2 cellular contexts compared by ENCODE assay signal in genomic region chr12:68977335-68977734, GRCh38.
TF ChIP-seq lines count a peak whose summit lies in the region.

No MANE protein-coding gene starts in this region.

TF ChIP-seq in SK-N-SH, 30 proteins besides CTCF, POLR2A, EP300 and RAD21 (continued from another document):
- TF ChIP-seq EZH2phosphoT487 (IDR thresholded peaks at IDR 0.05; ENCODE audit: borderline replicate concordance, low read depth), result no peak
- no peak for TF ChIP-seq MXI1 (IDR thresholded peaks at IDR 0.05; ENCODE audit: low read depth, low read length)

TF ChIP-seq in SK-N-SH treated with all-trans-retinoic acid at 6 μM for 48 hours, 23 proteins besides CTCF, POLR2A, EP300 and RAD21 (continued from another document):
- TF ChIP-seq PATZ1 (CRISPR knock-in tag; IDR thresholded peaks at IDR 0.05; ENCODE audit: borderline replicate concordance) (no peak), TOX (CRISPR knock-in tag; IDR thresholded peaks at IDR 0.05; ENCODE audit: borderline replicate concordance) (no peak), TSHZ2 (CRISPR knock-in tag; IDR thresholded peaks at IDR 0.05) (no peak), ZNF8 (CRISPR knock-in tag; IDR thresholded peaks at IDR 0.05) (no peak), CSDC2 (CRISPR knock-in tag; IDR thresholded peaks at IDR 0.05) (no peak), ESRRG (CRISPR knock-in tag; IDR thresholded peaks at IDR 0.05) (no peak), ZFP3 (CRISPR knock-in tag; IDR thresholded peaks at IDR 0.05) (no peak), ZFP30 (CRISPR knock-in tag; IDR thresholded peaks at IDR 0.05) (no peak), PPARA (CRISPR knock-in tag; IDR thresholded peaks at IDR 0.05; ENCODE audit: borderline replicate concordance) (no peak)
